Comparison of ENCODE assay signal across 9 cellular contexts in genomic region chr17:74430385-74430705, GRCh38. TPM values are rescaled to one million over a fixed set of nuclear protein-coding genes. Genes with fewer than 3 reads are reported as not detected.
DNase-seq lines count a peak whose midpoint lies in the region; ATAC-seq and TF ChIP-seq lines count a peak whose summit lies in the region.
"Had no signal": no experiment of that assay in that cellular context is flagged by ENCODE, and none has a peak within 500 bp of the region (broad histone marks: within the 10 kb centered on the region; RNA-seq: fewer than 3 reads in every experiment).

No MANE protein-coding gene starts in this region.

- H3K9me3 Mint-ChIP-seq in Calu3 (ENCODE audit: low read depth, unreplicated experiment) (no peaks in the 10 kb centered on the region), glutamatergic neuron (ENCODE audit: unreplicated experiment) (peaks cover 10% of the 10 kb centered on the region)
- H3K9me3 Mint-ChIP-seq in activated CD4-positive, alpha-beta memory T cell treated with anti-CD3 and anti-CD28 coated beads, Interleukin-2, amount 10 ng/mL, durations not matched to agents 7 days and 5 days: no peaks in the 10 kb centered on the region

- TF ChIP-seq POLR2A in Peyer's patch (IDR thresholded peaks at IDR 0.05) (peak in 1 of 2 donors; percentile 29), prostate gland (IDR thresholded peaks at IDR 0.05) (no peak)

- H3K9me3 ChIP-seq in Peyer's patch: no peaks in the 10 kb centered on the region
- H3K9me3 ChIP-seq in prostate gland: no peaks in the 10 kb centered on the region

- H3K27me3 ChIP-seq in Peyer's patch (no peaks in the 10 kb centered on the region), prostate gland (replicated peaks; ENCODE audit: insufficient read depth) (no peaks in the 10 kb centered on the region)

- H3K4me1 ChIP-seq in Peyer's patch (peaks cover 13 to 59% (median 18%) of the 10 kb centered on the region in 4 donors), prostate gland (replicated peaks) (peaks cover 16% of the 10 kb centered on the region)

- H3K4me1 Mint-ChIP-seq in Calu3 (ENCODE audit: low read depth, unreplicated experiment) (peaks cover 39% of the 10 kb centered on the region), glutamatergic neuron (ENCODE audit: low read depth, unreplicated experiment) (peaks cover 24% of the 10 kb centered on the region)
- peaks cover 13% of the 10 kb centered on the region for H3K4me1 Mint-ChIP-seq in activated CD4-positive, alpha-beta memory T cell treated with anti-CD3 and anti-CD28 coated beads, Interleukin-2, amount 10 ng/mL, durations not matched to agents 7 days and 5 days

- H3K27ac Mint-ChIP-seq in Calu3 (ENCODE audit: unreplicated experiment): peak overlapping the region; percentile 86
- H3K27ac Mint-ChIP-seq in glutamatergic neuron (ENCODE audit: unreplicated experiment): peak overlapping the region; percentile 86
- no peak overlapping the region for H3K27ac Mint-ChIP-seq in activated CD4-positive, alpha-beta memory T cell treated with anti-CD3 and anti-CD28 coated beads, Interleukin-2, amount 10 ng/mL, durations not matched to agents 7 days and 5 days

- H3K36me3 Mint-ChIP-seq in Calu3 (ENCODE audit: insufficient read depth, unreplicated experiment) (peaks cover 36% of the 10 kb centered on the region), glutamatergic neuron (ENCODE audit: unreplicated experiment) (no peaks in the 10 kb centered on the region)
- H3K36me3 Mint-ChIP-seq in activated CD4-positive, alpha-beta memory T cell treated with anti-CD3 and anti-CD28 coated beads, Interleukin-2, amount 10 ng/mL, durations not matched to agents 7 days and 5 days (ENCODE audit: low read depth): no peaks in the 10 kb centered on the region

- BruUV-seq in Calu3 (replicated peaks; lab: Mats Ljungman, UMichigan): TSS peak; percentile 75

- CTCF ChIA-PET in Calu3 (lab: Charles Lee): interaction anchor here (0.9 to 1.0 kb wide), 2 partner anchors 13 to 51 kb away, joined by 3 to 5 read pairs; no protein-coding TSS in a partner anchor
- CTCF ChIA-PET in activated CD4-positive, alpha-beta memory T cell treated with anti-CD3 and anti-CD28 coated beads, Interleukin-2, amount 10 ng/mL, durations not matched to agents 7 days and 5 days (lab: Charles Lee): interaction anchor here (1.6 to 2.1 kb wide), 2 partner anchors 8 to 27 kb away, joined by 3 to 5 read pairs; no protein-coding TSS in a partner anchor

- DNase-seq in Calu3: peak; percentile 19
- DNase-seq in Peyer's patch: peak in 1 of 3 donors; percentile 74
- no peak for DNase-seq in glutamatergic neuron
- no peak for DNase-seq in prostate gland (ENCODE audit: low spot score)
- DNase-seq in activated CD4-positive, alpha-beta memory T cell treated with anti-CD3 and anti-CD28 coated beads, Interleukin-2, amount 10 ng/mL, durations not matched to agents 7 days and 5 days: no peak
- no peak for DNase-seq in NCI-H2171 (lab: John Stamatoyannopoulos, UW)

- peak overlapping the region; percentile 91 for H3K4me3 Mint-ChIP-seq in Calu3 (ENCODE audit: low read depth, unreplicated experiment)
- peak overlapping the region; percentile 82 for H3K4me3 Mint-ChIP-seq in glutamatergic neuron (ENCODE audit: unreplicated experiment)
- no peak overlapping the region for H3K4me3 Mint-ChIP-seq in activated CD4-positive, alpha-beta memory T cell treated with anti-CD3 and anti-CD28 coated beads, Interleukin-2, amount 10 ng/mL, durations not matched to agents 7 days and 5 days

- TF ChIP-seq CTCF in Calu3 (IDR thresholded peaks at IDR 0.05; ENCODE audit: unreplicated experiment) (no peak), Peyer's patch (IDR thresholded peaks at IDR 0.05) (no peak), glutamatergic neuron (IDR thresholded peaks at IDR 0.05; ENCODE audit: partially characterized antibody, unreplicated experiment) (no peak), prostate gland (IDR thresholded peaks at IDR 0.05) (no peak)

- ATAC-seq in GM21515 (IDR thresholded peaks at IDR 0.05; ENCODE audit: unreplicated experiment) (no peak), HG02938 (IDR thresholded peaks at IDR 0.05; ENCODE audit: unreplicated experiment) (no peak)

- 10% methylated on average over 13 of the region's 13 CpGs for WGBS in prostate gland

- H3K27me3 Mint-ChIP-seq in Calu3 (ENCODE audit: unreplicated experiment) (no peaks in the 10 kb centered on the region), glutamatergic neuron (ENCODE audit: unreplicated experiment) (peaks cover 13% of the 10 kb centered on the region)
- H3K27me3 Mint-ChIP-seq in activated CD4-positive, alpha-beta memory T cell treated with anti-CD3 and anti-CD28 coated beads, Interleukin-2, amount 10 ng/mL, durations not matched to agents 7 days and 5 days: peaks cover 62% of the 10 kb centered on the region

- POLR2A ChIA-PET in activated CD4-positive, alpha-beta memory T cell treated with anti-CD3 and anti-CD28 coated beads, Interleukin-2, amount 10 ng/mL, durations not matched to agents 7 days and 5 days (lab: Charles Lee): no interaction called here

- H3K36me3 ChIP-seq in Peyer's patch (no peaks in the 10 kb centered on the region), prostate gland (no peaks in the 10 kb centered on the region)

- intact Hi-C loops in Calu3 (cut with micrococcal nuclease; ENCODE audit: unreplicated experiment) (no loop called here), prostate gland (cut with DNase I) (no loop called here)

- peak overlapping the region; percentile 60 to 99 (median 96) for H3K27ac ChIP-seq in Peyer's patch
- H3K27ac ChIP-seq in prostate gland: peak overlapping the region; percentile 95 to 98

- peak overlapping the region; percentile 43 to 91 (median 68) for H3K4me3 ChIP-seq in Peyer's patch
- H3K4me3 ChIP-seq in prostate gland: peak overlapping the region; percentile 72 to 81

RNA-seq across cellular contexts. Expression of gene GPRC5C, which starts 1.5 kb away (rescaled TPM):
- 37.3 and 48.7 TPM in 2 replicates for total RNA-seq in Calu3 (2022)
- total RNA-seq in Peyer's patch: 100 to 1,000 TPM in 2 of 4 donors, 10 to 100 TPM in 2; 61.1 to 173 (median 107) TPM
- 93.3 TPM for total RNA-seq in glutamatergic neuron (ENCODE audit: unreplicated experiment)
- total RNA-seq in prostate gland: 100 to 1,000 TPM in 1 of 2 donors, 10 to 100 TPM in 1; 66.3 to 186 TPM
- total RNA-seq in activated CD4-positive, alpha-beta memory T cell treated with anti-CD3 and anti-CD28 coated beads, Interleukin-2, amount 10 ng/mL, durations not matched to agents 7 days and 5 days: 1 to 10 TPM in 1 of 2 experiments, under 1 TPM in 1; 0.68 to 1.2 TPM

RNA-seq across cellular contexts. Expression of gene CD300A, which starts 36.1 kb away (rescaled TPM):
- total RNA-seq in Calu3 (2022) (0.45 TPM in 1 of 2 replicates, not detected in the other), Peyer's patch (10 to 100 TPM in 1 of 4 donors, 1 to 10 TPM in 3; 1.1 to 61.1 (median 6.8) TPM), glutamatergic neuron (ENCODE audit: unreplicated experiment) (0.25 TPM), prostate gland (1 to 10 TPM; 2.1 to 4.1 TPM)
- 10 to 100 TPM; 69.5 to 74.2 TPM for total RNA-seq in activated CD4-positive, alpha-beta memory T cell treated with anti-CD3 and anti-CD28 coated beads, Interleukin-2, amount 10 ng/mL, durations not matched to agents 7 days and 5 days
- total RNA-seq: RPMI7951 had no signal

Comparison
In these comparisons a context has a peak if more than half of its experiments do, and no peak if none do; other contexts are left out.
1. RNA of gene GPRC5C, which starts 1.5 kb away (total RNA-seq): 66.3 to 186 TPM in prostate gland, 61.1 to 173 TPM in Peyer's patch, 93.3 TPM in glutamatergic neuron (single experiment) and 37.3 to 48.7 TPM in Calu3; 0.68 to 1.2 TPM in activated CD4-positive, alpha-beta memory T cell treated with anti-CD3 and anti-CD28 coated beads, Interleukin-2, amount 10 ng/mL, durations not matched to agents 7 days and 5 days; every median in the first group is over 10 times any median in the second.